8 cellular contexts compared by ENCODE assay signal in genomic region chr11:88543902-88544655, GRCh38.
A peak's percentile ranks its signal among the peaks of the same experiment; 100 is the strongest.
DNase-seq lines count a peak whose midpoint lies in the region; ATAC-seq and TF ChIP-seq lines count a peak whose summit lies in the region.

No MANE protein-coding gene starts in this region.

- H3K18ac ChIP-seq in trophoblast cell (ENCODE audit: low read length), result no peak overlapping the region

- no peaks in the 10 kb centered on the region for H3K79me2 ChIP-seq in trophoblast cell (ENCODE audit: control insufficient read depth, insufficient read depth, low read length, poor library complexity)

- no peak overlapping the region for H2AFZ ChIP-seq in trophoblast cell (ENCODE audit: insufficient read depth, low read length, poor library complexity)

- no peak for TF ChIP-seq EP300 in Ishikawa (IDR thresholded peaks at IDR 0.05; ENCODE audit: borderline replicate concordance)
- no peak for TF ChIP-seq EP300 in upper lobe of left lung (IDR thresholded peaks at IDR 0.05)

- H3K27me3 ChIP-seq in SJCRH30 (no peaks in the 10 kb centered on the region), trophoblast cell (ENCODE audit: insufficient read depth, low read length) (no peaks in the 10 kb centered on the region), upper lobe of left lung (no peaks in the 10 kb centered on the region)

- H3K36me3 ChIP-seq in SJCRH30 (no peaks in the 10 kb centered on the region), trophoblast cell (ENCODE audit: control insufficient read depth in 1 of 2, insufficient read depth in 2 of 2, low read length in 2 of 2) (no peaks in the 10 kb centered on the region), upper lobe of left lung (no peaks in the 10 kb centered on the region)

- no peak overlapping the region for H3K9ac ChIP-seq in trophoblast cell (ENCODE audit: low read length)

- no peaks in the 10 kb centered on the region for H3K9me3 ChIP-seq in SJCRH30 (replicated peaks)
- H3K9me3 ChIP-seq in trophoblast cell (ENCODE audit: insufficient read depth, low read depth, low read length), result no peaks in the 10 kb centered on the region
- no peaks in the 10 kb centered on the region for H3K9me3 ChIP-seq in upper lobe of left lung

- H3K4ac ChIP-seq in trophoblast cell (ENCODE audit: low read depth, low read length), result no peak overlapping the region

- H3K23ac ChIP-seq in trophoblast cell (ENCODE audit: low read length), result no peak overlapping the region

- H2BK120ac ChIP-seq in trophoblast cell (ENCODE audit: insufficient read depth, low read length, poor library complexity), result no peak overlapping the region

- H3K27ac ChIP-seq in SJCRH30 (no peak overlapping the region), trophoblast cell (ENCODE audit: low read depth, low read length) (no peak overlapping the region), upper lobe of left lung (no peak overlapping the region)

- no peak overlapping the region for H2BK12ac ChIP-seq in trophoblast cell (ENCODE audit: low read length)

- peak; percentile 70 to 92 (median 84) for TF ChIP-seq CTCF in upper lobe of left lung (IDR thresholded peaks at IDR 0.05)

- H3K4me3 ChIP-seq in SJCRH30 (no peak overlapping the region), trophoblast cell (ENCODE audit: low read depth, low read length) (no peak overlapping the region), upper lobe of left lung (no peak overlapping the region)

- TF ChIP-seq RAD21 in Ishikawa (IDR thresholded peaks at IDR 0.05; ENCODE audit: low read depth), result peak; percentile 99

- DNase-seq in EL (peak; percentile 93), SJCRH30 (peak; percentile 48 to 79), germinal center (ENCODE audit: low spot score) (peak; percentile 22), trophoblast cell (peak; percentile 49 to 86), upper lobe of left lung (peak in 1 of 2 donors; percentile 75)
- peak; percentile 89 for DNase-seq in activated effector memory CD4-positive, alpha-beta T cell treated with anti-CD3 and anti-CD28 coated beads, Interleukin-2, amount 50 U/mL, for 16 hours

- no peak overlapping the region for H3K14ac ChIP-seq in trophoblast cell (ENCODE audit: low read length)

- no peak for TF ChIP-seq POLR2A in upper lobe of left lung (IDR thresholded peaks at IDR 0.05)

- H2AK5ac ChIP-seq in trophoblast cell (ENCODE audit: low read length), result no peak overlapping the region

- no peaks in the 10 kb centered on the region for H3K79me1 ChIP-seq in trophoblast cell (ENCODE audit: low read length)

- no CpG with 5 or more reads among the region's 5 CpGs for WGBS in trophoblast cell (ENCODE audit: extremely low coverage, insufficient coverage, insufficient read length)
- 51 to 54% methylated on average over 5 of the region's 5 CpGs for WGBS in upper lobe of left lung, 2 donors

- no peaks in the 10 kb centered on the region for H3K4me1 ChIP-seq in SJCRH30
- H3K4me1 ChIP-seq in trophoblast cell (ENCODE audit: control insufficient read depth in 1 of 2, insufficient read depth in 2 of 2, low read length in 2 of 2), result no peaks in the 10 kb centered on the region
- H3K4me1 ChIP-seq in upper lobe of left lung, result no peaks in the 10 kb centered on the region

- no peak overlapping the region for H3K4me2 ChIP-seq in trophoblast cell (ENCODE audit: low read length)

- no peak overlapping the region for H4K12ac ChIP-seq in trophoblast cell (ENCODE audit: low read depth, low read length)

- no peak overlapping the region for H2BK5ac ChIP-seq in trophoblast cell (ENCODE audit: low read depth, low read length, poor library complexity)

- H4K91ac ChIP-seq in trophoblast cell (ENCODE audit: low read depth, low read length), result no peak overlapping the region

- peak; percentile 99 for ATAC-seq in GM21619 (IDR thresholded peaks at IDR 0.05; ENCODE audit: unreplicated experiment)
- ATAC-seq in upper lobe of left lung (ENCODE audit: low FRiP score in 2 of 2), result peak; percentile 92 to 99

- H4K8ac ChIP-seq in trophoblast cell (ENCODE audit: low read depth, low read length), result no peak overlapping the region

TF ChIP-seq in Ishikawa, 13 proteins besides CTCF, POLR2A, EP300 and RAD21:
- TF ChIP-seq MAX (IDR thresholded peaks at IDR 0.05), result no peak
- no peak for TF ChIP-seq CREB1 (IDR thresholded peaks at IDR 0.05; ENCODE audit: low read depth)
- TF ChIP-seq TAF1 (IDR thresholded peaks at IDR 0.05; ENCODE audit: low read depth), result no peak
- no peak for TF ChIP-seq USF1 (IDR thresholded peaks at IDR 0.05)
- no peak for TF ChIP-seq FOXM1 (IDR thresholded peaks at IDR 0.05; ENCODE audit: borderline replicate concordance, low read depth)
- no peak for TF ChIP-seq REST (IDR thresholded peaks at IDR 0.05; ENCODE audit: low read depth)
